Comparison of ENCODE assay signal across 1 cellular context in genomic region chr5:177453852-177454396, GRCh38.
TF ChIP-seq lines count a peak whose summit lies in the region.

No MANE protein-coding gene starts in this region.

TF ChIP-seq in IMR-90, 13 proteins besides CTCF, POLR2A, EP300 and RAD21:
- no peak for TF ChIP-seq FOS (IDR thresholded peaks at IDR 0.05; ENCODE audit: low read depth, low read length)
- TF ChIP-seq SMC3 (IDR thresholded peaks at IDR 0.05; ENCODE audit: low read depth, low read length): no peak
- no peak for TF ChIP-seq CHD1 (IDR thresholded peaks at IDR 0.05; ENCODE audit: low read depth, low read length)
- TF ChIP-seq USF2 (IDR thresholded peaks at IDR 0.05; ENCODE audit: low read depth, low read length): no peak
- no peak for TF ChIP-seq RCOR1 (IDR thresholded peaks at IDR 0.05; ENCODE audit: insufficient replicate concordance, low read length)
- TF ChIP-seq RFX5 (IDR thresholded peaks at IDR 0.05; ENCODE audit: low read depth, low read length): no peak
